In genomic region chr19:13723206-13723605, GRCh38 we compare ENCODE assay signal across 11 cellular contexts.
"Had no signal": no experiment of that assay in that cellular context is flagged by ENCODE, and none has a peak within 500 bp of the region (broad histone marks: within the 10 kb centered on the region; RNA-seq: fewer than 3 reads in every experiment).

No MANE protein-coding gene starts in this region.

- DNase-seq: amniotic stem cell, esophagus squamous epithelium, hippocampal formation, left colon, nucleus accumbens, right lobe of liver, T-helper 2 cell had no signal

- H3K9me3 ChIP-seq: esophagus squamous epithelium, right lobe of liver, tibial nerve, vagina had no signal

- H3K27me3 ChIP-seq: right lobe of liver, tibial nerve, vagina had no signal

- H3K4me1 ChIP-seq: esophagus squamous epithelium, right lobe of liver, vagina had no signal

- ATAC-seq: left colon; natural killer cell treated with Interleukin-12 subunit alpha and Interleukin-12 subunit beta and Interleukin-15 and Interleukin-18, amount 100 ng/mL, for 72 hours; stimulated activated effector memory CD8-positive, alpha-beta T cell treated with anti-CD3 and anti-CD28 coated beads, Interleukin-12 subunit alpha, Interleukin-12 subunit beta, amount 100 ng/mL, for 72 hours had no signal

- H3K36me3 ChIP-seq: esophagus squamous epithelium, right lobe of liver, tibial nerve, vagina had no signal

- H3K27ac ChIP-seq: esophagus squamous epithelium, right lobe of liver, tibial nerve, vagina had no signal

- H3K4me3 ChIP-seq: esophagus squamous epithelium, right lobe of liver, tibial nerve, vagina had no signal
